ENCODE assay signal across 24 cellular contexts in genomic region chr21:15236111-15236510, GRCh38.
"Had no signal": no experiment of that assay in that cellular context is flagged by ENCODE, and none has a peak within 500 bp of the region (broad histone marks: within the 10 kb centered on the region; RNA-seq: fewer than 3 reads in every experiment).

No MANE protein-coding gene starts in this region.

- H3K27me3 ChIP-seq: stomach, suprapubic skin, testis, thyroid gland, tibial artery, tibial nerve, transverse colon, upper lobe of left lung, upper lobe of right lung, uterus, vagina had no signal

- H3K9me3 ChIP-seq: stomach, suprapubic skin, testis, thoracic aorta, thyroid gland, tibial artery, tibial nerve, transverse colon, upper lobe of left lung, upper lobe of right lung, uterus, vagina had no signal

- H3K4me3 ChIP-seq: stomach, suprapubic skin, testis, thoracic aorta, thyroid gland, tibial artery, tibial nerve, transverse colon, upper lobe of left lung, upper lobe of right lung, uterus, vagina had no signal

- H3K36me3 ChIP-seq: stomach, suprapubic skin, thoracic aorta, thyroid gland, tibial artery, tibial nerve, transverse colon, upper lobe of left lung, upper lobe of right lung, uterus, vagina had no signal

- DNase-seq: stimulated activated CD4-positive, alpha-beta T cell treated with anti-CD3 and anti-CD28 coated beads, Interleukin-2, amount 100 ng/mL, for 48 hours; stimulated activated CD4-positive, alpha-beta T cell treated with anti-CD3 and anti-CD28 coated beads, Interleukin-4, amount 100 ng/mL, for 1 hour; stimulated activated CD4-positive, alpha-beta T cell treated with anti-CD3 and anti-CD28 coated beads, Interleukin-4, amount 100 ng/mL, for 24 hours; stimulated activated CD4-positive, alpha-beta T cell treated with anti-CD3 and anti-CD28 coated beads, Interleukin-4, amount 100 ng/mL, for 4 hours; stimulated activated CD8-positive, alpha-beta memory T cell treated with anti-CD3 and anti-CD28 coated beads, Interleukin-4, amount 100 ng/mL, for 48 hours; stimulated activated naive B cell treated with anti-CD40 and anti-IgM and Interleukin-4, amounts not matched to agents 10 μg/mL and 1 μg/mL and 100 μg/mL, for 72 hours; stimulated activated naive CD4-positive, alpha-beta T cell; stimulated activated naive CD4-positive, alpha-beta T cell treated with Interleukin-2 at 50 U/mL for 16 hours; stimulated activated naive CD8-positive, alpha-beta T cell treated with anti-CD3 and anti-CD28 coated beads, Interleukin-15, amount 100 ng/mL, for 72 hours; stimulated activated naive CD8-positive, alpha-beta T cell treated with anti-CD3 and anti-CD28 coated beads, Interleukin-15, Interleukin-2, amounts not matched to agents 100 U/mL and 50 U/mL, for 24 hours; stomach; substantia nigra; testis; thyroid gland; tibial artery; transverse colon; trophoblast cell; upper lobe of left lung; upper lobe of right lung; uterus had no signal

- H3K27ac ChIP-seq: stomach, suprapubic skin, testis, thoracic aorta, thyroid gland, tibial artery, tibial nerve, transverse colon, upper lobe of left lung, upper lobe of right lung, uterus, vagina had no signal

- H3K4me1 ChIP-seq: stomach, suprapubic skin, testis, thyroid gland, transverse colon, upper lobe of left lung, upper lobe of right lung, uterus, vagina had no signal
